In genomic region chr3:177878192-177878591, GRCh38 we compare ENCODE assay signal across 27 cellular contexts.
"Had no signal": no experiment of that assay in that cellular context is flagged by ENCODE, and none has a peak within 500 bp of the region (broad histone marks: within the 10 kb centered on the region; RNA-seq: fewer than 3 reads in every experiment).

No MANE protein-coding gene starts in this region.

- ATAC-seq: body of pancreas; gastrocnemius medialis; left ventricle myocardium superior; right lobe of liver; stimulated activated memory B cell treated with anti-CD40 and anti-IgM and Interleukin-4, amounts not matched to agents 10 μg/mL and 1 μg/mL and 100 μg/mL, for 72 hours; stimulated activated naive CD8-positive, alpha-beta T cell treated with anti-CD3 and anti-CD28 coated beads, Interleukin-15, amount 100 ng/mL, for 72 hours; T-cell; upper lobe of right lung had no signal

- H3K4me3 Mint-ChIP-seq: activated naive CD4-positive, alpha-beta T cell treated with anti-CD3 and anti-CD28 coated beads, Interleukin-2, amount 50 U/mL, for 24 hours; activated T-helper 1 cell treated with anti-CD3 and anti-CD28 coated beads, Interleukin-12 subunit alpha, Interleukin-12 subunit beta, Interleukin-2, Interleukin-4 antibody, amounts not matched to agents 30 ng/mL and 10 ng/mL and 1 ng/mL, durations not matched to agents 14 hours and 24 hours and 36 hours; naive B cell; nephron progenitor cell; stimulated activated memory B cell treated with anti-CD40 and anti-IgM and Interleukin-4, amounts not matched to agents 10 μg/mL and 1 μg/mL and 100 μg/mL, for 72 hours; stimulated activated naive CD8-positive, alpha-beta T cell treated with anti-CD3 and anti-CD28 coated beads, Interleukin-15, amount 100 ng/mL, for 72 hours; T-cell had no signal

- H3K36me3 Mint-ChIP-seq: activated naive CD4-positive, alpha-beta T cell treated with anti-CD3 and anti-CD28 coated beads, Interleukin-2, amount 50 U/mL, for 24 hours; naive B cell; stimulated activated memory B cell treated with anti-CD40 and anti-IgM and Interleukin-4, amounts not matched to agents 10 μg/mL and 1 μg/mL and 100 μg/mL, for 72 hours; T-cell had no signal

- DNase-seq: activated CD4-positive, alpha-beta T cell treated with anti-CD3 and anti-CD28 coated beads for 4 hours; activated CD4-positive, alpha-beta T cell treated with anti-CD3 and anti-CD28 coated beads, Interleukin-2, amount 50 U/mL, for 4 hours; activated gamma-delta T cell; activated T-cell treated with anti-CD3 and anti-CD28 coated beads for 4 hours; anterior cingulate cortex; body of pancreas; dermis blood vessel endothelial cell; effector CD4-positive, alpha-beta T cell; gastrocnemius medialis; glutamatergic neuron; left cardiac atrium; left ventricle myocardium superior; naive B cell; nephron progenitor cell; right lobe of liver; stimulated activated CD4-positive, alpha-beta T cell treated with anti-CD3 and anti-CD28 coated beads, Interleukin-4, amount 100 ng/mL, for 24 hours; stimulated activated CD8-positive, alpha-beta memory T cell treated with anti-CD3 and anti-CD28 coated beads, Interleukin-4, amount 100 ng/mL, for 48 hours; stimulated activated naive CD8-positive, alpha-beta T cell treated with anti-CD3 and anti-CD28 coated beads, Interleukin-15, amount 100 ng/mL, for 72 hours; T-cell; thyroid gland; upper lobe of right lung had no signal

- H3K4me3 ChIP-seq: body of pancreas, esophagus muscularis mucosa, gastrocnemius medialis, right lobe of liver, skin epidermis, thyroid gland, upper lobe of right lung had no signal

- H3K9me3 Mint-ChIP-seq: activated naive CD4-positive, alpha-beta T cell treated with anti-CD3 and anti-CD28 coated beads, Interleukin-2, amount 50 U/mL, for 24 hours; activated T-helper 1 cell treated with anti-CD3 and anti-CD28 coated beads, Interleukin-12 subunit alpha, Interleukin-12 subunit beta, Interleukin-2, Interleukin-4 antibody, amounts not matched to agents 30 ng/mL and 10 ng/mL and 1 ng/mL, durations not matched to agents 14 hours and 24 hours and 36 hours; naive B cell; nephron progenitor cell; stimulated activated memory B cell treated with anti-CD40 and anti-IgM and Interleukin-4, amounts not matched to agents 10 μg/mL and 1 μg/mL and 100 μg/mL, for 72 hours; stimulated activated naive CD8-positive, alpha-beta T cell treated with anti-CD3 and anti-CD28 coated beads, Interleukin-15, amount 100 ng/mL, for 72 hours; T-cell had no signal

- H3K27me3 Mint-ChIP-seq: activated naive CD4-positive, alpha-beta T cell treated with anti-CD3 and anti-CD28 coated beads, Interleukin-2, amount 50 U/mL, for 24 hours; naive B cell; progenitor cell of endocrine pancreas; stimulated activated memory B cell treated with anti-CD40 and anti-IgM and Interleukin-4, amounts not matched to agents 10 μg/mL and 1 μg/mL and 100 μg/mL, for 72 hours; stimulated activated naive CD8-positive, alpha-beta T cell treated with anti-CD3 and anti-CD28 coated beads, Interleukin-15, amount 100 ng/mL, for 72 hours; T-cell had no signal

- H3K27ac Mint-ChIP-seq: activated naive CD4-positive, alpha-beta T cell treated with anti-CD3 and anti-CD28 coated beads, Interleukin-2, amount 50 U/mL, for 24 hours; activated T-helper 1 cell treated with anti-CD3 and anti-CD28 coated beads, Interleukin-12 subunit alpha, Interleukin-12 subunit beta, Interleukin-2, Interleukin-4 antibody, amounts not matched to agents 30 ng/mL and 10 ng/mL and 1 ng/mL, durations not matched to agents 14 hours and 24 hours and 36 hours; naive B cell; nephron progenitor cell; progenitor cell of endocrine pancreas; stimulated activated memory B cell treated with anti-CD40 and anti-IgM and Interleukin-4, amounts not matched to agents 10 μg/mL and 1 μg/mL and 100 μg/mL, for 72 hours; T-cell had no signal
